Comparison of ENCODE assay signal across 18 cellular contexts in genomic region chr1:147785794-147786506, GRCh38. TPM values are rescaled to one million over a fixed set of nuclear protein-coding genes. Genes with fewer than 3 reads are reported as not detected.
DNase-seq lines count a peak whose midpoint lies in the region; ATAC-seq and TF ChIP-seq lines count a peak whose summit lies in the region.
"Had no signal": no experiment of that assay in that cellular context is flagged by ENCODE, and none has a peak within 500 bp of the region (broad histone marks: within the 10 kb centered on the region; RNA-seq: fewer than 3 reads in every experiment).

No MANE protein-coding gene starts in this region.

- intact Hi-C loops in mucosa of descending colon (cut with DNase I, micrococcal nuclease), result no loop called here
- intact Hi-C loops in psoas muscle (cut with DNase I), result no loop called here

- peak; percentile 24 for DNase-seq in AG20443 (ENCODE audit: low spot score)
- DNase-seq in amniotic epithelial cell (ENCODE audit: low read depth), result peak; percentile 14
- peak; percentile 12 for DNase-seq in middle frontal gyrus (ENCODE audit: extremely low spot score, low spot score)
- peak; percentile 23 for DNase-seq in superior temporal gyrus (ENCODE audit: extremely low spot score)
- no peak for DNase-seq in COLO668 (lab: John Stamatoyannopoulos, UW; ENCODE audit: unreplicated experiment)
- no peak for DNase-seq in mucosa of descending colon
- no peak for DNase-seq in NCI-H2029 (lab: John Stamatoyannopoulos, UW)
- no peak for DNase-seq in psoas muscle
- DNase-seq: ACHN; Caco-2; CD8-positive, alpha-beta T cell; HCEC 1CT; HFFc6 had no signal

- H3K4me1 ChIP-seq in mucosa of descending colon (ENCODE audit: low read depth) (no peaks in the 10 kb centered on the region), psoas muscle (no peaks in the 10 kb centered on the region)
- H3K4me1 ChIP-seq: Caco-2 had no signal

- no peak for TF ChIP-seq CTCF in mucosa of descending colon (IDR thresholded peaks at IDR 0.05)
- no peak for TF ChIP-seq CTCF in psoas muscle (IDR thresholded peaks at IDR 0.05)

- no peak for ATAC-seq in mucosa of descending colon
- no peak for ATAC-seq in psoas muscle
- ATAC-seq: CD8-positive, alpha-beta T cell had no signal

- no peak overlapping the region for H3K4me3 ChIP-seq in mucosa of descending colon
- no peak overlapping the region for H3K4me3 ChIP-seq in psoas muscle

- no peaks in the 10 kb centered on the region for H3K27me3 ChIP-seq in psoas muscle (ENCODE audit: insufficient read depth in 3 of 3, low read length in 2 of 3)

- no peaks in the 10 kb centered on the region for H3K9me3 ChIP-seq in mucosa of descending colon
- H3K9me3 ChIP-seq in psoas muscle, result no peaks in the 10 kb centered on the region
- H3K9me3 ChIP-seq: Caco-2 had no signal

- WGBS in psoas muscle, 3 donors, result 67 to 69% (median 69%) methylated on average over 7 of the region's 7 CpGs

- H3K27ac ChIP-seq in psoas muscle, result no peak overlapping the region
- H3K27ac ChIP-seq: HL-60 had no signal

- H3K36me3 ChIP-seq in mucosa of descending colon (ENCODE audit: low read depth) (no peaks in the 10 kb centered on the region), psoas muscle (ENCODE audit: insufficient read depth in 1 of 2, low read depth in 1 of 2) (no peaks in the 10 kb centered on the region)

RNA-seq across cellular contexts. Expression of gene GJA5, which starts 25.5 kb away (rescaled TPM):
- 1 to 10 TPM; 1.3 to 7.7 (median 3.0) TPM for total RNA-seq in mucosa of descending colon
- total RNA-seq in psoas muscle, result 1 to 10 TPM; 3.3 to 7.0 (median 4.8) TPM
- 1 to 10 TPM; 1.9 to 3.0 (median 2.8) TPM for polyA plus RNA-seq in psoas muscle
- total RNA-seq: A172; CD8-positive, alpha-beta T cell; Daoy; G401 had no signal
- polyA plus RNA-seq: CD14-positive monocyte had no signal

Comparison
In these comparisons a context has a peak if more than half of its experiments do, and no peak if none do; other contexts are left out.
1. DNase-seq: peak in AG20443 (single experiment), amniotic epithelial cell (single experiment), middle frontal gyrus (single experiment) and superior temporal gyrus (single experiment); none in COLO668 (single experiment), mucosa of descending colon (0 of 3), NCI-H2029 (single experiment) and psoas muscle (0 of 2).